In the genomic region with DNA sequence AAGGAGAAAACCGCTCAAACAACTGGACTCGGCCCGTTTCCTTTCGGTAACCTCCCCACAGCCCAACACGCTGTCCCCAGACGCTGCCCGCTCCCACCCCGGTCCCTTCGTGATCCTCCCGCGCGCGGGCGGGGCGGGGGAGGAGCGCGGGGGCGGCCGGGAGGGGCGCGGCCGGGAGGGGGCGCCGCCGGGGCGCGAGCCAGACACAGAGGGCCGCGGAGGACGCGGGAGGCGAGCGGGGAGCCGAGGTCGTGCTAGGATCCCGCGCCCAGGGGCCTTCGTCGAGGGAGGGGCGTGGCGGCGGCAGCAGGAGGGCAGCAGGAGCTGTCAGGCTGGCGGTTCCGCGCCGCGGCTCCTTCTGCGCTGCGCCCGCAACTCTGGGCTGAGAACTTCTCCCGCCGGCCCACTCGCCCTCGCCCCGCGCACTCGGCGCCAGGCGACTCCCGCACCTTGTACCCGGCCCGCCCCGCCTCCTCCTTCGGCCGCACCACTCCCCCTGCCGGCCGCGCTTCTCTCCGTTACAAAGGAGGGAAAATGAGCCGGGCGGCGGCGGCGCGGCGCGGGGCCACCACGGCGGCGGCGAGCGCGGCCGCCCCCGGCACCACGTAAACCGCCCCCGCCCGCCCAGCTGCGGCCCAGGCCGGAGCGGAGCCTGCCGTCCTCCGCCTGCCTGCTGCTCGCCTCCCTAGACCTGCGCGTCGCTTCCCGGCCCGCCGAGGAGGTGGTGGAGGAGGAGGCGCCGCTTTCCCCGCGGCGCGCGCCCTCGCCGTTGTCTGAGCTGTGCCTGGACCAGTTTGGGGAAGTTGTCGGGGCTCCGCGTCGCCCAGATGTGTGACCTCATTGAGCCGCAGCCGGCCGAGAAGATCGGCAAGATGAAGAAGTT, we compare ENCODE assay signal across 8 cellular contexts. TPM values are rescaled to one million over a fixed set of nuclear protein-coding genes. Genes with fewer than 3 reads are reported as not detected.
DNase-seq lines count a peak whose midpoint lies in the region; ATAC-seq and TF ChIP-seq lines count a peak whose summit lies in the region.

A gene (plus strand): TSS at position 521 of the 883 bp plus-strand sequence. CDS start 307 bp downstream, at position 828.

- no CpG with 5 or more reads among the region's 118 CpGs for WGBS in neuronal stem cell (ENCODE audit: extremely low coverage in 2 of 2, insufficient read length in 2 of 2, insufficient replicate concordance in 1 of 2), 2 donors

- H3K4me1 Mint-ChIP-seq in activated naive CD4-positive, alpha-beta T cell treated with anti-CD3 and anti-CD28 coated beads for 36 hours (ENCODE audit: low read depth): peaks cover 18% of the 10 kb centered on the region

- H3K9me3 Mint-ChIP-seq in activated naive CD4-positive, alpha-beta T cell treated with anti-CD3 and anti-CD28 coated beads for 36 hours: no peaks in the 10 kb centered on the region

- H3K27ac Mint-ChIP-seq in activated naive CD4-positive, alpha-beta T cell treated with anti-CD3 and anti-CD28 coated beads for 36 hours: no peak within 1 kb of the TSS

- H3K36me3 Mint-ChIP-seq in activated naive CD4-positive, alpha-beta T cell treated with anti-CD3 and anti-CD28 coated beads for 36 hours (ENCODE audit: low read depth): no peaks in the 10 kb centered on the region

- H3K27ac ChIP-seq in neuronal stem cell (replicated peaks; ENCODE audit: low read length) (peak within 1 kb of the TSS; percentile 61), vagina (peak within 1 kb of the TSS; percentile 83)

- no peak for TF ChIP-seq POLR2A in vagina (IDR thresholded peaks at IDR 0.05)

- H4K8ac ChIP-seq in neuronal stem cell (ENCODE audit: low read depth, low read length): peak within 1 kb of the TSS; percentile 76

- peaks cover 0 to 11% of the 10 kb centered on the region in 2 donors for H3K4me1 ChIP-seq in neuronal stem cell (ENCODE audit: control insufficient read depth in 2 of 2, insufficient read depth in 1 of 2, low read depth in 1 of 2, low read length in 2 of 2)
- no peaks in the 10 kb centered on the region for H3K4me1 ChIP-seq in vagina

- H3K4me3 Mint-ChIP-seq in activated naive CD4-positive, alpha-beta T cell treated with anti-CD3 and anti-CD28 coated beads for 36 hours: peak within 1 kb of the TSS; percentile 77

- H3K27me3 Mint-ChIP-seq in activated naive CD4-positive, alpha-beta T cell treated with anti-CD3 and anti-CD28 coated beads for 36 hours (ENCODE audit: low read depth): peaks cover 56% of the 10 kb centered on the region

- H2BK120ac ChIP-seq in neuronal stem cell (ENCODE audit: low read depth, low read length): peak within 1 kb of the TSS; percentile 90

- CTCF ChIA-PET in activated naive CD4-positive, alpha-beta T cell treated with anti-CD3 and anti-CD28 coated beads for 36 hours (lab: Charles Lee): interaction anchor here (0.6 to 3.1 kb wide), 4 partner anchors 26 to 453 kb away, joined by 3 to 10 read pairs (median 4); no protein-coding TSS in a partner anchor

- intact Hi-C loops in activated naive CD4-positive, alpha-beta T cell treated with anti-CD3 and anti-CD28 coated beads for 36 hours (cut with micrococcal nuclease): loop anchor here (1.0 to 2.0 kb wide), 4 partner anchors 17 to 249 kb away; a partner anchor contains a TSS
- intact Hi-C loops in vagina (cut with DNase I): no loop called here

- peak; percentile 62 for ATAC-seq in GM19452 (IDR thresholded peaks at IDR 0.05; ENCODE audit: unreplicated experiment)
- ATAC-seq in HG03460 (IDR thresholded peaks at IDR 0.05; ENCODE audit: unreplicated experiment): peak; percentile 47

- H2AK5ac ChIP-seq in neuronal stem cell (ENCODE audit: low read depth, low read length): no peak within 1 kb of the TSS

- peak within 1 kb of the TSS; percentile 89 for H3K4ac ChIP-seq in neuronal stem cell (ENCODE audit: low read length)

- H3K27me3 ChIP-seq in neuronal stem cell (ENCODE audit: control insufficient read depth in 3 of 3, insufficient read depth in 3 of 3, low read depth in 1 of 3, low read length in 3 of 3): no peaks in the 10 kb centered on the region
- H3K27me3 ChIP-seq in vagina: no peaks in the 10 kb centered on the region

- H3K79me1 ChIP-seq in neuronal stem cell (ENCODE audit: low read depth, low read length): peaks cover 2% of the 10 kb centered on the region

- H3K14ac ChIP-seq in neuronal stem cell (ENCODE audit: low read length): peak within 1 kb of the TSS; percentile 97

- H3K4me2 ChIP-seq in neuronal stem cell (ENCODE audit: insufficient read depth, low read length, poor library complexity, severe bottlenecking): peak within 1 kb of the TSS; percentile 69

- H3K9me3 ChIP-seq in neuronal stem cell (replicated peaks in 1 of 2; ENCODE audit: control insufficient read depth in 2 of 2, insufficient read depth in 1 of 2, low read depth in 1 of 2, low read length in 2 of 2): no peaks in the 10 kb centered on the region
- H3K9me3 ChIP-seq in vagina: no peaks in the 10 kb centered on the region

- H4K91ac ChIP-seq in neuronal stem cell (ENCODE audit: low read depth, low read length, poor library complexity): peak within 1 kb of the TSS; percentile 79

- H3K18ac ChIP-seq in neuronal stem cell (ENCODE audit: low read length): peak within 1 kb of the TSS; percentile 100

- H2AFZ ChIP-seq in neuronal stem cell (ENCODE audit: low read length): peak within 1 kb of the TSS; percentile 97

- H2BK12ac ChIP-seq in neuronal stem cell (ENCODE audit: low read length): no peak within 1 kb of the TSS

- TF ChIP-seq CTCF in vagina (IDR thresholded peaks at IDR 0.05): peak in 2 of 3 experiments; percentile 10 to 27

- no peak within 1 kb of the TSS for H2BK5ac ChIP-seq in neuronal stem cell (ENCODE audit: low read length)

- H3K9ac ChIP-seq in neuronal stem cell (ENCODE audit: low read depth, low read length, poor library complexity): peak within 1 kb of the TSS; percentile 100

- H3K36me3 ChIP-seq in neuronal stem cell (replicated peaks in 1 of 2; ENCODE audit: control insufficient read depth in 2 of 2, insufficient read depth in 2 of 2, low read length in 2 of 2) (no peaks in the 10 kb centered on the region), vagina (no peaks in the 10 kb centered on the region)

- DNase-seq in DMS53 treated with DMSO at 0.1 percent for 48 hours (lab: John Stamatoyannopoulos, UW; ENCODE audit: unreplicated experiment) (peak; percentile 39), NOMO-1 treated with DMSO at 0.1 percent for 48 hours (lab: John Stamatoyannopoulos, UW; ENCODE audit: unreplicated experiment) (peak; percentile 98), glomerular visceral epithelial cell (ENCODE audit: extremely low spot score) (peak; percentile 64), neuronal stem cell (ENCODE audit: low spot score) (peak; percentile 82), vagina (ENCODE audit: extremely low spot score in 2 of 2) (no peak)
- peak; percentile 64 for DNase-seq in activated naive CD4-positive, alpha-beta T cell treated with anti-CD3 and anti-CD28 coated beads for 36 hours

- H3K23ac ChIP-seq in neuronal stem cell (ENCODE audit: low read depth, low read length, poor library complexity): peak within 1 kb of the TSS; percentile 66

- peak within 1 kb of the TSS; percentile 96 for H2BK15ac ChIP-seq in neuronal stem cell (ENCODE audit: low read length)

- H3K4me3 ChIP-seq in neuronal stem cell (ENCODE audit: low read length in 2 of 2) (peak within 1 kb of the TSS; percentile 81 to 94), vagina (peak within 1 kb of the TSS; percentile 70 to 87)

RNA-seq across cellular contexts. Expression of the gene that starts here (rescaled TPM):
- under 1 TPM; 0.42 to 0.81 TPM for total RNA-seq in activated naive CD4-positive, alpha-beta T cell treated with anti-CD3 and anti-CD28 coated beads for 36 hours
- 25.6 TPM for polyA plus RNA-seq in neuronal stem cell (2013, experiment 1 of 2)
- polyA plus RNA-seq in neuronal stem cell (2013, experiment 2 of 2): 26.9 TPM
- 21.6 TPM for total RNA-seq in vagina

Comparison
In these comparisons a context has a peak if more than half of its experiments do, and no peak if none do; other contexts are left out.
1. RNA of the gene that starts here (total RNA-seq): 21.6 TPM in vagina (single experiment); 0.42 to 0.81 TPM in activated naive CD4-positive, alpha-beta T cell treated with anti-CD3 and anti-CD28 coated beads for 36 hours; every median in the first group is over 10 times any median in the second.
2. Peak in DNase-seq in activated naive CD4-positive, alpha-beta T cell treated with anti-CD3 and anti-CD28 coated beads for 36 hours; RNA of the gene not detected or under 1 TPM.
3. DNase-seq: peak in DMS53 treated with DMSO at 0.1 percent for 48 hours (single experiment), NOMO-1 treated with DMSO at 0.1 percent for 48 hours (single experiment), glomerular visceral epithelial cell (single experiment) and neuronal stem cell (single experiment); none in vagina (0 of 2).